ENCODE assay signal across 30 cellular contexts in the genomic region with DNA sequence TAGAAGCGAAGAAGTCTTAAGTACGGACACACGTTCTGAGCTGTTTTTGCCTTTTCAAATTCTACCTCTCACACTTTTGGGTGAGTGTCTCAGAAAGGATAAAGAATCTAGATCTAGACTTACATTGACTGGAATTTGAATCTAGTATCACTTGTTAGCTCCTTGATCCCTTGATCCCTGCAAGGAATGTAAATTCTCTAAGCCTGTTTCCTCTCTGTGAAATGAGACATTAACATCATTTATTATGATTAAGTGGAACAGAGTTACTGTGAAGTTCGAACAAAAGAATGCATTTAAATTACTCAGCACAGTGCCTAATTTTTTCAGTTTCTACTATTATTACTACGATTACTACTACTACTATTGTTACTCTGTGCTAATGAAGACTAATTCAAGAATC.
"Had no signal": no experiment of that assay in that cellular context is flagged by ENCODE, and none has a peak within 500 bp of the region (broad histone marks: within the 10 kb centered on the region; RNA-seq: fewer than 3 reads in every experiment).

No MANE protein-coding gene starts in this region.

- H3K9me3 ChIP-seq: body of pancreas, colonic mucosa, heart left ventricle, left lung, lower lobe of right lung, neutrophil, ovary, prostate gland, sigmoid colon, stomach, thyroid gland, upper lobe of left lung, vagina had no signal

- H3K4me3 ChIP-seq: body of pancreas, colonic mucosa, heart left ventricle, left lung, lower lobe of right lung, ovary, prostate gland, sigmoid colon, stomach, thyroid gland, upper lobe of left lung, vagina had no signal

- H3K27ac ChIP-seq: body of pancreas, colonic mucosa, heart left ventricle, left lung, lower lobe of right lung, neutrophil, ovary, prostate gland, sigmoid colon, stomach, thyroid gland, upper lobe of left lung, vagina had no signal

- H3K4me1 Mint-ChIP-seq: activated CD4-positive, alpha-beta T cell treated with anti-CD3 and anti-CD28 coated beads for 36 hours; activated CD8-positive, alpha-beta memory T cell treated with anti-CD3 and anti-CD28 coated beads, Interleukin-2, amount 10 ng/mL, durations not matched to agents 7 days and 5 days; naive B cell; stimulated activated naive B cell treated with anti-CD40 and anti-IgM and Interleukin-4, amounts not matched to agents 10 μg/mL and 1 μg/mL and 100 μg/mL, for 72 hours had no signal

- H3K4me1 ChIP-seq: colonic mucosa, heart left ventricle, left lung, lower lobe of right lung, prostate gland, thyroid gland, upper lobe of left lung, vagina had no signal

- H3K27me3 ChIP-seq: body of pancreas, colonic mucosa, heart left ventricle, left lung, neutrophil, ovary, sigmoid colon, stomach, thyroid gland, upper lobe of left lung, vagina had no signal

- H3K27me3 Mint-ChIP-seq: activated CD4-positive, alpha-beta T cell treated with anti-CD3 and anti-CD28 coated beads for 36 hours; activated CD8-positive, alpha-beta memory T cell treated with anti-CD3 and anti-CD28 coated beads, Interleukin-2, amount 10 ng/mL, durations not matched to agents 7 days and 5 days; naive B cell; stimulated activated naive B cell treated with anti-CD40 and anti-IgM and Interleukin-4, amounts not matched to agents 10 μg/mL and 1 μg/mL and 100 μg/mL, for 72 hours had no signal

- ATAC-seq: activated CD4-positive, alpha-beta T cell treated with anti-CD3 and anti-CD28 coated beads for 36 hours; activated CD8-positive, alpha-beta memory T cell treated with anti-CD3 and anti-CD28 coated beads, Interleukin-2, amount 10 ng/mL, durations not matched to agents 7 days and 5 days; activated CD8-positive, alpha-beta T cell treated with anti-CD3 and anti-CD28 coated beads, Interleukin-2, amount 10 ng/mL, durations not matched to agents 7 days and 5 days; activated naive CD4-positive, alpha-beta T cell treated with anti-CD3 and anti-CD28 coated beads, Interleukin-2, amount 50 U/mL, for 72 hours; activated T-cell treated with anti-CD3 and anti-CD28 coated beads, Interleukin-2, amount 50 U/mL, for 72 hours; body of pancreas; heart left ventricle; left lung; lower lobe of right lung; stimulated activated naive B cell treated with anti-CD40 and anti-IgM and Interleukin-4, amounts not matched to agents 10 μg/mL and 1 μg/mL and 100 μg/mL, for 72 hours had no signal

- H3K36me3 Mint-ChIP-seq: activated CD8-positive, alpha-beta memory T cell treated with anti-CD3 and anti-CD28 coated beads, Interleukin-2, amount 10 ng/mL, durations not matched to agents 7 days and 5 days; activated naive CD4-positive, alpha-beta T cell treated with anti-CD3 and anti-CD28 coated beads, Interleukin-2, amount 50 U/mL, for 72 hours; naive B cell; stimulated activated naive B cell treated with anti-CD40 and anti-IgM and Interleukin-4, amounts not matched to agents 10 μg/mL and 1 μg/mL and 100 μg/mL, for 72 hours had no signal

- H3K27ac Mint-ChIP-seq: activated CD4-positive, alpha-beta T cell treated with anti-CD3 and anti-CD28 coated beads for 36 hours; activated CD8-positive, alpha-beta memory T cell treated with anti-CD3 and anti-CD28 coated beads, Interleukin-2, amount 10 ng/mL, durations not matched to agents 7 days and 5 days; activated CD8-positive, alpha-beta T cell treated with anti-CD3 and anti-CD28 coated beads, Interleukin-2, amount 10 ng/mL, durations not matched to agents 7 days and 5 days; activated naive CD4-positive, alpha-beta T cell treated with anti-CD3 and anti-CD28 coated beads, Interleukin-2, amount 50 U/mL, for 72 hours; activated T-cell treated with anti-CD3 and anti-CD28 coated beads, Interleukin-2, amount 50 U/mL, for 72 hours; nephron progenitor cell; stimulated activated naive B cell treated with anti-CD40 and anti-IgM and Interleukin-4, amounts not matched to agents 10 μg/mL and 1 μg/mL and 100 μg/mL, for 72 hours; T-helper 2 cell treated with Interferon-gamma antibody and Interleukin-4, amounts not matched to agents 5 μg/mL and 100 μg/mL, for 36 hours had no signal

- H3K36me3 ChIP-seq: colonic mucosa, heart left ventricle, left lung, lower lobe of right lung, neutrophil, ovary, prostate gland, sigmoid colon, stomach, thyroid gland, upper lobe of left lung, vagina had no signal

- H3K9me3 Mint-ChIP-seq: activated T-cell treated with anti-CD3 and anti-CD28 coated beads, Interleukin-2, amount 50 U/mL, for 72 hours; naive B cell; nephron progenitor cell; stimulated activated naive B cell treated with anti-CD40 and anti-IgM and Interleukin-4, amounts not matched to agents 10 μg/mL and 1 μg/mL and 100 μg/mL, for 72 hours; T-helper 2 cell treated with Interferon-gamma antibody and Interleukin-4, amounts not matched to agents 5 μg/mL and 100 μg/mL, for 36 hours had no signal

- H3K4me3 Mint-ChIP-seq: activated CD4-positive, alpha-beta T cell treated with anti-CD3 and anti-CD28 coated beads for 36 hours; activated CD8-positive, alpha-beta memory T cell treated with anti-CD3 and anti-CD28 coated beads, Interleukin-2, amount 10 ng/mL, durations not matched to agents 7 days and 5 days; activated CD8-positive, alpha-beta T cell treated with anti-CD3 and anti-CD28 coated beads, Interleukin-2, amount 10 ng/mL, durations not matched to agents 7 days and 5 days; activated T-cell treated with anti-CD3 and anti-CD28 coated beads, Interleukin-2, amount 50 U/mL, for 72 hours; naive B cell; nephron progenitor cell; stimulated activated naive B cell treated with anti-CD40 and anti-IgM and Interleukin-4, amounts not matched to agents 10 μg/mL and 1 μg/mL and 100 μg/mL, for 72 hours; T-helper 2 cell treated with Interferon-gamma antibody and Interleukin-4, amounts not matched to agents 5 μg/mL and 100 μg/mL, for 36 hours had no signal

- DNase-seq: activated CD4-positive, alpha-beta T cell treated with anti-CD3 and anti-CD28 coated beads for 36 hours; activated CD4-positive, CD25-positive, alpha-beta regulatory T cell; activated CD8-positive, alpha-beta memory T cell treated with anti-CD3 and anti-CD28 coated beads, Interleukin-2, amount 10 ng/mL, durations not matched to agents 7 days and 5 days; activated CD8-positive, alpha-beta T cell treated with anti-CD3 and anti-CD28 coated beads, Interleukin-2, amount 10 ng/mL, durations not matched to agents 7 days and 5 days; activated naive CD4-positive, alpha-beta T cell; activated T-cell treated with anti-CD3 and anti-CD28 coated beads, Interleukin-2, amount 50 U/mL, for 72 hours; anterior cingulate cortex; body of pancreas; colonic mucosa; effector CD8-positive, alpha-beta T cell; erythroblast; heart left ventricle; left lung; lower lobe of right lung; naive B cell; nephron progenitor cell; ovary; retina; sigmoid colon; stimulated activated CD4-positive, alpha-beta T cell treated with anti-CD3 and anti-CD28 coated beads, Interleukin-15, amount 100 ng/mL, for 24 hours; stimulated activated CD4-positive, alpha-beta T cell treated with anti-CD3 and anti-CD28 coated beads, Interleukin-2, amount 100 ng/mL, for 24 hours; stimulated activated naive B cell treated with anti-CD40 and anti-IgM and Interleukin-4, amounts not matched to agents 10 μg/mL and 1 μg/mL and 100 μg/mL, for 72 hours; stomach; thyroid gland; upper lobe of left lung had no signal
